Comparison of ENCODE assay signal across 8 cellular contexts in genomic region chr11:66579017-66579606, GRCh38. TPM values are rescaled to one million over a fixed set of nuclear protein-coding genes. Genes with fewer than 3 reads are reported as not detected.
A peak's percentile ranks its signal among the peaks of the same experiment; 100 is the strongest.
DNase-seq lines count a peak whose midpoint lies in the region; ATAC-seq and TF ChIP-seq lines count a peak whose summit lies in the region.

No MANE protein-coding gene starts in this region.

- H3K9me3 Mint-ChIP-seq in brain (peaks cover 2 to 12% (median 7%) of the 10 kb centered on the region in 5 experiments), immature natural killer cell (peaks cover 0 to 5% (median 0%) of the 10 kb centered on the region in 6 donors)

- no peak overlapping the region for H3K4me3 ChIP-seq in WI38 (ENCODE audit: low read depth, low read length)

- in situ Hi-C loops in G401 (cut with HindIII; ENCODE audit: low sequenced_read_pairs) = no loop called here

- ATAC-seq in GM19467 (IDR thresholded peaks at IDR 0.05; ENCODE audit: unreplicated experiment) (no peak), HG03460 (IDR thresholded peaks at IDR 0.05; ENCODE audit: unreplicated experiment) (no peak)

- H3K27ac Mint-ChIP-seq in brain = no peak overlapping the region
- H3K27ac Mint-ChIP-seq in immature natural killer cell = peak overlapping the region in 1 of 6 donors; percentile 69

- peaks cover 8% of the 10 kb centered on the region for H3K4me1 Mint-ChIP-seq in brain
- peaks cover 4 to 6% of the 10 kb centered on the region in 2 donors for H3K4me1 Mint-ChIP-seq in immature natural killer cell

- TF ChIP-seq CTCF in WI38 (IDR thresholded peaks at IDR 0.05; ENCODE audit: low read depth, low read length) (peak; percentile 83), brain (conservative IDR thresholded peaks at IDR 0.05) (peak; percentile 67 to 77)

- peak; percentile 71 for DNase-seq in G401 (ENCODE audit: low spot score)
- peak; percentile 63 for DNase-seq in NAMALWA (ENCODE audit: low spot score)
- DNase-seq in immature natural killer cell = peak; percentile 69 to 71 (median 70)
- peak; percentile 43 to 71 for DNase-seq in stimulated activated CD4-positive, alpha-beta T cell treated with anti-CD3 and anti-CD28 coated beads, Interleukin-15, amount 100 ng/mL, for 1 hour (ENCODE audit: low read depth in 1 of 2, low spot score in 1 of 2)

- no peaks in the 10 kb centered on the region for H3K36me3 Mint-ChIP-seq in brain
- no peaks in the 10 kb centered on the region for H3K36me3 Mint-ChIP-seq in immature natural killer cell

- peaks cover 17% of the 10 kb centered on the region for H3K27me3 Mint-ChIP-seq in brain
- H3K27me3 Mint-ChIP-seq in immature natural killer cell (ENCODE audit: low read depth in 3 of 3) = peaks cover 0 to 11% (median 7%) of the 10 kb centered on the region in 3 donors

- H3K4me3 Mint-ChIP-seq in brain (peak overlapping the region in 2 of 5 experiments; percentile 27 to 39), immature natural killer cell (no peak overlapping the region)

RNA-seq across cellular contexts. Expression of gene CTSF, which starts 10.7 kb away (rescaled TPM):
- 518 and 594 TPM in 2 replicates for total RNA-seq in G401 (2014; rRNA removed; shearing (Covaris generic))
- polyA plus RNA-seq in brain (ENCODE audit: insufficient read depth, low read depth, low replicate concordance) (133 TPM), immature natural killer cell (10 to 100 TPM; 24.2 to 56.7 (median 48.8) TPM)

RNA-seq across cellular contexts. Expression of gene CCDC87, which starts 13.8 kb away (rescaled TPM):
- total RNA-seq in G401 (2014; rRNA removed; shearing (Covaris generic)) = 0.07 and 0.37 TPM in 2 replicates
- 1.2 TPM for polyA plus RNA-seq in brain (ENCODE audit: insufficient read depth, low read depth, low replicate concordance)
- polyA plus RNA-seq in immature natural killer cell = not detected

RNA-seq across cellular contexts. Expression of gene CCS, which starts 13.9 kb away (rescaled TPM):
- 181 and 230 TPM in 2 replicates for total RNA-seq in G401 (2014; rRNA removed; shearing (Covaris generic))
- polyA plus RNA-seq in brain (ENCODE audit: insufficient read depth, low read depth, low replicate concordance) = 37.9 TPM
- polyA plus RNA-seq in immature natural killer cell = 10 to 100 TPM; 34.3 to 52.8 (median 41.7) TPM

RNA-seq across cellular contexts. Expression of gene ACTN3, which starts 32.4 kb away (rescaled TPM):
- total RNA-seq in G401 (2014; rRNA removed; shearing (Covaris generic)) = 32.1 and 42.0 TPM in 2 replicates
- polyA plus RNA-seq in brain (ENCODE audit: insufficient read depth, low read depth, low replicate concordance) (0.10 TPM), immature natural killer cell (under 1 TPM in 1 of 3 donors, not detected in 2; 0.07 TPM)

RNA-seq across cellular contexts. Expression of gene ZDHHC24, which starts 33.3 kb away (rescaled TPM):
- total RNA-seq in G401 (2014; rRNA removed; shearing (Covaris generic)) = 35.3 and 36.0 TPM in 2 replicates
- polyA plus RNA-seq in brain (ENCODE audit: insufficient read depth, low read depth, low replicate concordance) = 9.4 TPM
- 10 to 100 TPM; 19.8 to 28.0 (median 24.7) TPM for polyA plus RNA-seq in immature natural killer cell
